Comparison of ENCODE assay signal across 13 cellular contexts in genomic region chr7:11716185-11716584, GRCh38.
DNase-seq lines count a peak whose midpoint lies in the region; ATAC-seq and TF ChIP-seq lines count a peak whose summit lies in the region.
"Had no signal": no experiment of that assay in that cellular context is flagged by ENCODE, and none has a peak within 500 bp of the region (broad histone marks: within the 10 kb centered on the region; RNA-seq: fewer than 3 reads in every experiment).

No MANE protein-coding gene starts in this region.

- TF ChIP-seq CTCF in epithelial cell of esophagus (IDR thresholded peaks at IDR 0.05; ENCODE audit: insufficient read depth, low read depth, low read length, missing control alignments), result no peak

- no peaks in the 10 kb centered on the region for H3K4me1 ChIP-seq in GM23248 (ENCODE audit: insufficient read depth)
- H3K4me1 ChIP-seq: vagina had no signal

- no peaks in the 10 kb centered on the region for H3K79me2 ChIP-seq in GM23248 (ENCODE audit: insufficient read depth)

- H3K9me3 Mint-ChIP-seq in stimulated activated naive CD8-positive, alpha-beta T cell treated with anti-CD3 and anti-CD28 coated beads, Interleukin-15, amount 100 ng/mL, for 72 hours, result no peaks in the 10 kb centered on the region

- H3K9ac ChIP-seq in GM23248, result no peak overlapping the region

- peaks cover 13% of the 10 kb centered on the region for H3F3A ChIP-seq in GM23248 (ENCODE audit: insufficient read depth)

- H3K27ac Mint-ChIP-seq in stimulated activated naive CD8-positive, alpha-beta T cell treated with anti-CD3 and anti-CD28 coated beads, Interleukin-15, amount 100 ng/mL, for 72 hours, result no peak overlapping the region
- H3K27ac Mint-ChIP-seq: HFFc6 had no signal

- no peaks in the 10 kb centered on the region for H3K9me2 ChIP-seq in GM23248 (ENCODE audit: insufficient read depth)

- no peak for ATAC-seq in stimulated activated naive CD8-positive, alpha-beta T cell treated with anti-CD3 and anti-CD28 coated beads, Interleukin-15, amount 100 ng/mL, for 72 hours

- in situ Hi-C loops in GM23248 (cut with MboI), result no loop called here

- H3K4me3 Mint-ChIP-seq in stimulated activated naive CD8-positive, alpha-beta T cell treated with anti-CD3 and anti-CD28 coated beads, Interleukin-15, amount 100 ng/mL, for 72 hours, result no peak overlapping the region
- H3K4me3 Mint-ChIP-seq: HFFc6 had no signal

- no peaks in the 10 kb centered on the region for H4K20me1 ChIP-seq in GM23248 (ENCODE audit: insufficient read depth)

- H3K27me3 Mint-ChIP-seq in stimulated activated naive CD8-positive, alpha-beta T cell treated with anti-CD3 and anti-CD28 coated beads, Interleukin-15, amount 100 ng/mL, for 72 hours, result no peaks in the 10 kb centered on the region

- no peaks in the 10 kb centered on the region for H3K9me3 ChIP-seq in GM23248 (ENCODE audit: low read depth)
- H3K9me3 ChIP-seq: vagina had no signal

- peaks cover 9% of the 10 kb centered on the region for H3K27me3 ChIP-seq in GM23248 (replicated peaks; ENCODE audit: insufficient read depth)
- H3K27me3 ChIP-seq: vagina had no signal

- no peak overlapping the region for H3K27ac ChIP-seq in GM23248
- H3K27ac ChIP-seq: vagina had no signal

- no peak overlapping the region for H3K4me3 ChIP-seq in GM23248
- H3K4me3 ChIP-seq in epithelial cell of esophagus (ENCODE audit: low read length), result no peak overlapping the region
- H3K4me3 ChIP-seq: vagina had no signal

- H3K4me2 ChIP-seq in GM23248 (ENCODE audit: unreplicated experiment), result no peak overlapping the region

- no peak overlapping the region for H2AFZ ChIP-seq in GM23248

- no peaks in the 10 kb centered on the region for H3K4me1 Mint-ChIP-seq in stimulated activated naive CD8-positive, alpha-beta T cell treated with anti-CD3 and anti-CD28 coated beads, Interleukin-15, amount 100 ng/mL, for 72 hours

- DNase-seq in GM23248, result peak; percentile 46
- DNase-seq in NCI-H69 (lab: John Stamatoyannopoulos, UW), result peak; percentile 87
- peak; percentile 74 for DNase-seq in epithelial cell of esophagus (ENCODE audit: low read depth)
- DNase-seq in renal cortical epithelial cell (ENCODE audit: low read depth), result peak; percentile 93
- DNase-seq in SK-N-DZ (ENCODE audit: low spot score), result no peak
- DNase-seq in stimulated activated naive CD8-positive, alpha-beta T cell treated with anti-CD3 and anti-CD28 coated beads, Interleukin-15, amount 100 ng/mL, for 72 hours, result no peak
- no peak for DNase-seq in GDM1 (lab: John Stamatoyannopoulos, UW)
- DNase-seq: activated CD4-positive, alpha-beta T cell treated with anti-CD3 and anti-CD28 coated beads for 4 hours; activated naive CD4-positive, alpha-beta T cell treated with anti-CD3 and anti-CD28 coated beads, Interleukin-2, amount 50 U/mL, for 16 hours; HFFc6; NCI-H187; SHP77 treated with DMSO at 0.1 percent for 48 hours had no signal

- H3K36me3 ChIP-seq in GM23248 (ENCODE audit: low read depth), result no peaks in the 10 kb centered on the region
- H3K36me3 ChIP-seq: vagina had no signal

Comparison
In these comparisons a context has a peak if more than half of its experiments do, and no peak if none do; other contexts are left out.
1. DNase-seq: peak in GM23248 (single experiment), NCI-H69 (single experiment), epithelial cell of esophagus (single experiment) and renal cortical epithelial cell (single experiment); none in SK-N-DZ (single experiment), stimulated activated naive CD8-positive, alpha-beta T cell treated with anti-CD3 and anti-CD28 coated beads, Interleukin-15, amount 100 ng/mL, for 72 hours (0 of 2) and GDM1 (single experiment).